24 cellular contexts compared by ENCODE assay signal in the genomic region with DNA sequence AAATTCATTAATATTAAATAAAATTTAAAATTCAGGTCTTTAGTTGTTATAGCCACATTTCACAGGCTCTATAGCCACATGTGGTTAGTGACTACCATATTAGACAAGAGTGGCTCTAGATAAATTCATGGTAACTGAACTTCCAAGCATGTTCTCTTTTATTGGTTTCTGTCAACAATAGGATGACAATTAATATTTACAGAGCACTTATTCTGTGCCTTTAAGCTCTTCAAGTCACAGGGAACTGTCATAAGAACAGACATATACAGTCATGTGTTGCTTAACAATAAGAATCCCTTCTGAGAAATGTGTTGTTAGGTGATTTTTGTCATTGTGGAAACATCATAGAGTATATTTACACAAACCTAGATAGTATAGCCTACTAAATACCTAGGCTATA.
"Had no signal": no experiment of that assay in that cellular context is flagged by ENCODE, and none has a peak within 500 bp of the region (broad histone marks: within the 10 kb centered on the region; RNA-seq: fewer than 3 reads in every experiment).

No MANE protein-coding gene starts in this region.

- ATAC-seq: activated naive CD4-positive, alpha-beta T cell treated with anti-CD3 and anti-CD28 coated beads, Interleukin-2, amount 50 U/mL, for 72 hours; activated T-cell treated with anti-CD3 and anti-CD28 coated beads, Interleukin-2, amount 50 U/mL, for 72 hours; gastroesophageal sphincter; heart right ventricle; WTC11 had no signal

- DNase-seq: activated CD4-positive, alpha-beta memory T cell treated with anti-CD3 and anti-CD28 coated beads, Interleukin-2, amount 10 ng/mL, durations not matched to agents 7 days and 5 days; activated CD4-positive, alpha-beta T cell treated with anti-CD3 and anti-CD28 coated beads for 1 hour; activated CD4-positive, alpha-beta T cell treated with anti-CD3 and anti-CD28 coated beads for 4 hours; activated CD4-positive, alpha-beta T cell treated with anti-CD3 and anti-CD28 coated beads, Interleukin-2, amount 10 ng/mL, durations not matched to agents 7 days and 5 days; activated CD4-positive, alpha-beta T cell treated with anti-CD3 and anti-CD28 coated beads, Interleukin-2, amount 50 U/mL, for 4 hours; activated CD8-positive, alpha-beta memory T cell treated with anti-CD3 and anti-CD28 coated beads, Interleukin-2, amount 50 U/mL, for 48 hours; activated gamma-delta T cell; activated naive CD4-positive, alpha-beta T cell; activated naive CD4-positive, alpha-beta T cell treated with anti-CD3 and anti-CD28 coated beads, Interleukin-2, amount 10 ng/mL, durations not matched to agents 7 days and 5 days; activated naive CD8-positive, alpha-beta T cell treated with anti-CD3 and anti-CD28 coated beads, Interleukin-2, amount 10 ng/mL, durations not matched to agents 7 days and 5 days; activated T-cell treated with anti-CD3 and anti-CD28 coated beads for 4 hours; activated T-cell treated with anti-CD3 and anti-CD28 coated beads, Interleukin-2, amount 50 U/mL, for 24 hours; activated T-cell treated with anti-CD3 and anti-CD28 coated beads, Interleukin-2, amount 50 U/mL, for 72 hours; central memory CD4-positive, alpha-beta T cell; cerebellar nuclear complex; colonic mucosa; effector CD8-positive, alpha-beta T cell; esophagus squamous epithelium; foreskin melanocyte; heart right ventricle; T1000 had no signal
